9 cellular contexts compared by ENCODE assay signal in genomic region chr2:18378020-18378653, GRCh38.
DNase-seq lines count a peak whose midpoint lies in the region; ATAC-seq and TF ChIP-seq lines count a peak whose summit lies in the region.
"Had no signal": no experiment of that assay in that cellular context is flagged by ENCODE, and none has a peak within 500 bp of the region (broad histone marks: within the 10 kb centered on the region; RNA-seq: fewer than 3 reads in every experiment).

No MANE protein-coding gene starts in this region.

- H3K9me3 ChIP-seq in tibial nerve = no peaks in the 10 kb centered on the region
- H3K9me3 ChIP-seq: BLaER1 treated with 17β-estradiol and CSF1 and Interleukin-3, amounts not matched to agents 10 nM and 100 nM had no signal

- H3K4me1 ChIP-seq in tibial nerve = no peaks in the 10 kb centered on the region

- TF ChIP-seq EP300 in tibial nerve (IDR thresholded peaks at IDR 0.05) = no peak

- peak; percentile 51 to 69 (median 63) for TF ChIP-seq CTCF in tibial nerve (IDR thresholded peaks at IDR 0.05)

- no peak for TF ChIP-seq POLR2A in tibial nerve (IDR thresholded peaks at IDR 0.05)

- no peak overlapping the region for H3K27ac ChIP-seq in tibial nerve
- H3K27ac ChIP-seq: BLaER1 treated with 17β-estradiol and CSF1 and Interleukin-3, amounts not matched to agents 10 nM and 100 nM had no signal

- no peak overlapping the region for H3K4me3 ChIP-seq in tibial nerve
- H3K4me3 ChIP-seq: BLaER1 treated with 17β-estradiol and CSF1 and Interleukin-3, amounts not matched to agents 10 nM and 100 nM had no signal

- H3K27me3 ChIP-seq in tibial nerve = peaks cover 0 to 5% of the 10 kb centered on the region in 2 donors
- H3K27me3 ChIP-seq: BLaER1 treated with 17β-estradiol and CSF1 and Interleukin-3, amounts not matched to agents 10 nM and 100 nM had no signal

- peak; percentile 94 for ATAC-seq in GM21367 (IDR thresholded peaks at IDR 0.05; ENCODE audit: unreplicated experiment)
- peak; percentile 93 for ATAC-seq in HG03565 (IDR thresholded peaks at IDR 0.05; ENCODE audit: unreplicated experiment)

- WGBS in tibial nerve, 2 donors = 43 to 46% methylated on average over 4 of the region's 4 CpGs

- DNase-seq in NCI-H2107 treated with DMSO at 0.1 percent for 48 hours (lab: John Stamatoyannopoulos, UW; ENCODE audit: unreplicated experiment) (peak; percentile 30), NCI-H2107 (lab: John Stamatoyannopoulos, UW) (no peak), NCI-H82 treated with DMSO at 0.1 percent for 48 hours (lab: John Stamatoyannopoulos, UW; ENCODE audit: unreplicated experiment) (peak; percentile 29), left kidney (ENCODE audit: low read depth, low spot score) (peak; percentile 78), tibial nerve (ENCODE audit: low spot score in 2 of 2) (peak in 1 of 2 donors; percentile 43)
- DNase-seq in central memory CD4-positive, alpha-beta T cell = peak; percentile 6

- H3K36me3 ChIP-seq in tibial nerve = no peaks in the 10 kb centered on the region
- H3K36me3 ChIP-seq: BLaER1 treated with 17β-estradiol and CSF1 and Interleukin-3, amounts not matched to agents 10 nM and 100 nM had no signal
